8 cellular contexts compared by ENCODE assay signal in the genomic region with DNA sequence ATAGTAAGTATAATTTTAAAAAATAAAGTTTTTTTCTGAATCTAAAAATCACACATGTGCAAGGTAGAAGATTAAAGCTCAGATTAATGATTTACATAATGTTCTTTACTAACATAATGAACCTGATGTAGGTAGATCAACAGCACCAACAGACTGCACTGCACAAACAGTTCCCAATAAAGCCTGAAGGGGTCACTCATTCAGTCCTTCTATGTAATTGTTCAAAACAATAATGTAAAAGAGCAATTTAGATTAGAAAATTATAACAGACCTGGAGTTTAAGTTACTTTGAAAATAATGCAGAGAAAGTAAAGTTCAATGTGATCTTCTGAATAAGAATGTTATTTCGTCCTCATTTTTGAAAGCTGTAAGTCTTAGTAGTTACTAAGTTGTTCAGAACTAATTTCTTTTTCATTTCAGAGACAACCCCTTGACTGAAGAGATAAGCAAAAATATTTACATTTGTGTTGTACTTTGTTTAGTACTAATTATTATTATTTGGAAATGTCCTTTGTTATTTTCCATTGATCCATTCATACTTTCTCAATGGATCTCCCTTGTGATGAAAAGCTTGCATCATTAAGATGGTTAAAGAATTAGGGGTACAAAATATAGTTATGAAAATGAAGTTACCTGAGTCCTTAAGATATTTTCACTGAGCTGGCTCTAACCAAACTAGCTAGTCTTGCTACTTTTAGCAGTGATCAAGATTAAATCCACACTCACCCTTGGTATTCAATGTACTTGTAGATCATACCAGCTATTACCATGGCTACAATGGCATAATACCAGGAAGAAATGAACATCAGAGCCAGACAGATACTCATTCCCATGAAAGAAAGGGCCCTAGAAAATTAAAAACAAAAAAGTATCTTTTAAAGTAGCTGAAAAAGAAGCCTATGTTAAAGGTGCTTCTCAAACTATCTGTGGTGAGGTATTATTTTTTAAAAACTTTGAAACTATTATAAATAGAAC. TPM values are rescaled to one million over a fixed set of nuclear protein-coding genes. Genes with fewer than 3 reads are reported as not detected.
DNase-seq lines count a peak whose midpoint lies in the region; ATAC-seq and TF ChIP-seq lines count a peak whose summit lies in the region.

No MANE protein-coding gene starts in this region.

- H3K27me3 Mint-ChIP-seq in activated CD4-positive, alpha-beta T cell treated with anti-CD3 and anti-CD28 coated beads for 36 hours: no peaks in the 10 kb centered on the region

- DNase-seq in activated CD4-positive, alpha-beta T cell treated with anti-CD3 and anti-CD28 coated beads for 36 hours: peak; percentile 35
- DNase-seq in activated CD4-positive, alpha-beta T cell treated with anti-CD3 and anti-CD28 coated beads for 1 hour: no peak
- peak; percentile 23 for DNase-seq in HEK293T (ENCODE audit: extremely low spot score)
- peak; percentile 34 for DNase-seq in RWPE1 (ENCODE audit: low spot score)
- DNase-seq in choroid plexus epithelial cell (ENCODE audit: low read depth): peak; percentile 78
- DNase-seq in medulla oblongata (ENCODE audit: extremely low spot score): peak; percentile 45
- no peak for DNase-seq in NCI-H446 treated with DMSO at 0.1 percent for 48 hours (lab: John Stamatoyannopoulos, UW)

- no peak overlapping the region for H3K4me3 ChIP-seq in choroid plexus epithelial cell (ENCODE audit: low read depth, low read length)

- peak overlapping the region; percentile 39 for H3K27ac Mint-ChIP-seq in activated CD4-positive, alpha-beta T cell treated with anti-CD3 and anti-CD28 coated beads for 36 hours

- CTCF ChIA-PET in activated CD4-positive, alpha-beta T cell treated with anti-CD3 and anti-CD28 coated beads for 36 hours (lab: Charles Lee): interaction anchor here (0.6 to 3.1 kb wide), 30 partner anchors 9 to 1410 kb away, joined by 3 to 28 read pairs (median 6); a partner anchor contains a TSS
- CTCF ChIA-PET in HEK293T (lab: Yijun Ruan, JAX): interaction anchor here (1.0 to 1.1 kb wide), 2 partner anchors 8 to 11 kb away, joined by 3 to 4 read pairs; no protein-coding TSS in a partner anchor
- CTCF ChIA-PET in RWPE1 (lab: Yijun Ruan, JAX): interaction anchor here (0.6 to 1.7 kb wide), 5 partner anchors 12 to 974 kb away, joined by 3 to 6 read pairs (median 3); a partner anchor contains a TSS

- H3K4me1 Mint-ChIP-seq in activated CD4-positive, alpha-beta T cell treated with anti-CD3 and anti-CD28 coated beads for 36 hours: peaks cover 33% of the 10 kb centered on the region

- peak; percentile 68 for ATAC-seq in activated CD4-positive, alpha-beta T cell treated with anti-CD3 and anti-CD28 coated beads for 36 hours
- no peak for ATAC-seq in GM21528 (IDR thresholded peaks at IDR 0.05; ENCODE audit: low FRiP score, unreplicated experiment)

- TF ChIP-seq CTCF in RWPE1 (conservative IDR thresholded peaks at IDR 0.05; ENCODE audit: low read depth) (peak; percentile 54), choroid plexus epithelial cell (conservative IDR thresholded peaks at IDR 0.05; ENCODE audit: low read depth, low read length) (peak; percentile 79)

- H3K27ac ChIP-seq in RWPE1: no peak overlapping the region

- H3K4me3 Mint-ChIP-seq in activated CD4-positive, alpha-beta T cell treated with anti-CD3 and anti-CD28 coated beads for 36 hours: no peak overlapping the region

- POLR2A ChIA-PET in activated CD4-positive, alpha-beta T cell treated with anti-CD3 and anti-CD28 coated beads for 36 hours (lab: Charles Lee): interaction anchor here (0.7 to 1.0 kb wide), 2 partner anchors 7 to 91 kb away, joined by 4 to 5 read pairs; no protein-coding TSS in a partner anchor
- POLR2A ChIA-PET in HEK293T (lab: Yijun Ruan, JAX) (no interaction called here), RWPE1 (lab: Yijun Ruan, JAX; ENCODE audit: low non-redundant PET) (interaction anchor here (0.5 kb wide), 1 partner anchor 264 kb away, joined by 3 read pairs; no protein-coding TSS in a partner anchor)

- peaks cover 22% of the 10 kb centered on the region for H3K36me3 Mint-ChIP-seq in activated CD4-positive, alpha-beta T cell treated with anti-CD3 and anti-CD28 coated beads for 36 hours (ENCODE audit: low read depth)

- H3K9me3 Mint-ChIP-seq in activated CD4-positive, alpha-beta T cell treated with anti-CD3 and anti-CD28 coated beads for 36 hours (ENCODE audit: low read depth): no peaks in the 10 kb centered on the region

- intact Hi-C loops in activated CD4-positive, alpha-beta T cell treated with anti-CD3 and anti-CD28 coated beads for 36 hours (cut with DNase I, micrococcal nuclease): loop anchor here (1.0 to 2.0 kb wide), 3 partner anchors 93 to 347 kb away; a partner anchor contains a TSS

TF ChIP-seq in HEK293T, 16 proteins besides CTCF, POLR2A, EP300 and RAD21:
- no peak for TF ChIP-seq HDGF (IDR thresholded peaks at IDR 0.05; ENCODE audit: borderline replicate concordance)
- TF ChIP-seq ELF4 (IDR thresholded peaks at IDR 0.05): no peak
- TF ChIP-seq LEF1 (IDR thresholded peaks at IDR 0.05; ENCODE audit: borderline replicate concordance): no peak
- no peak for TF ChIP-seq SP1 (IDR thresholded peaks at IDR 0.05)
- TF ChIP-seq CTBP1 (IDR thresholded peaks at IDR 0.05; ENCODE audit: borderline replicate concordance): no peak
- no peak for TF ChIP-seq FOXM1 (IDR thresholded peaks at IDR 0.05; ENCODE audit: borderline replicate concordance)
- TF ChIP-seq TARDBP (IDR thresholded peaks at IDR 0.05): no peak
- TF ChIP-seq SUZ12 (IDR thresholded peaks at IDR 0.05): no peak
- no peak for TF ChIP-seq L3MBTL2 (conservative IDR thresholded peaks at IDR 0.05)
- no peak for TF ChIP-seq NFRKB (IDR thresholded peaks at IDR 0.05)
- TF ChIP-seq ZNF384 (IDR thresholded peaks at IDR 0.05): no peak
- no peak for TF ChIP-seq ARNT (IDR thresholded peaks at IDR 0.05)
- TF ChIP-seq BHLHE40 (IDR thresholded peaks at IDR 0.05; ENCODE audit: borderline replicate concordance): no peak
- no peak for TF ChIP-seq FOXK2 (IDR thresholded peaks at IDR 0.05)
- no peak for TF ChIP-seq FOXA1 (IDR thresholded peaks at IDR 0.05)
- TF ChIP-seq, protein P1, sequence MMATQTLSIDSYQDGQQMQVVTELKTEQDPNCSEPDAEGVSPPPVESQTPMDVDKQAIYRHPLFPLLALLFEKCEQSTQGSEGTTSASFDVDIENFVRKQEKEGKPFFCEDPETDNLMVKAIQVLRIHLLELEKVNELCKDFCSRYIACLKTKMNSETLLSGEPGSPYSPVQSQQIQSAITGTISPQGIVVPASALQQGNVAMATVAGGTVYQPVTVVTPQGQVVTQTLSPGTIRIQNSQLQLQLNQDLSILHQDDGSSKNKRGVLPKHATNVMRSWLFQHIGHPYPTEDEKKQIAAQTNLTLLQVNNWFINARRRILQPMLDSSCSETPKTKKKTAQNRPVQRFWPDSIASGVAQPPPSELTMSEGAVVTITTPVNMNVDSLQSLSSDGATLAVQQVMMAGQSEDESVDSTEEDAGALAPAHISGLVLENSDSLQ (IDR thresholded peaks at IDR 0.05): no peak

RNA-seq across cellular contexts. Expression of a gene that starts 16.8 kb away (rescaled TPM):
- 10 to 100 TPM; 85.5 to 91.0 TPM for total RNA-seq in activated CD4-positive, alpha-beta T cell treated with anti-CD3 and anti-CD28 coated beads for 36 hours

RNA-seq across cellular contexts. Expression of a gene that starts 31.8 kb away (rescaled TPM):
- 10 to 100 TPM; 45.0 to 47.5 TPM for total RNA-seq in activated CD4-positive, alpha-beta T cell treated with anti-CD3 and anti-CD28 coated beads for 36 hours

Comparison
In these comparisons a context has a peak if more than half of its experiments do, and no peak if none do; other contexts are left out.
1. DNase-seq: peak in activated CD4-positive, alpha-beta T cell treated with anti-CD3 and anti-CD28 coated beads for 36 hours (single experiment), HEK293T (single experiment), RWPE1 (single experiment), choroid plexus epithelial cell (single experiment) and medulla oblongata (single experiment); none in activated CD4-positive, alpha-beta T cell treated with anti-CD3 and anti-CD28 coated beads for 1 hour (single experiment) and NCI-H446 treated with DMSO at 0.1 percent for 48 hours (single experiment).